8 cellular contexts compared by ENCODE assay signal in genomic region chr20:50153500-50154377, GRCh38. TPM values are rescaled to one million over a fixed set of nuclear protein-coding genes. Genes with fewer than 3 reads are reported as not detected.
DNase-seq lines count a peak whose midpoint lies in the region; ATAC-seq, FAIRE-seq and TF ChIP-seq lines count a peak whose summit lies in the region.

Gene PEDS1, minus strand, starts transcription at chr20:50153723. Its CDS starts 86 bp downstream, at chr20:50153637.

- peak within 1 kb of the TSS; percentile 95 to 99 for H3K27ac ChIP-seq in A549

- no peak for TF ChIP-seq EP300 in A549 (IDR thresholded peaks at IDR 0.05)

- H3K9me3 Mint-ChIP-seq in WTC11, result no peaks in the 10 kb centered on the region

- H3K4me2 ChIP-seq in A549, result peak within 1 kb of the TSS; percentile 99

- ATAC-seq in A549 (peak; percentile 95 to 97), GM18858 (IDR thresholded peaks at IDR 0.05; ENCODE audit: unreplicated experiment) (peak; percentile 78), HG03097 (IDR thresholded peaks at IDR 0.05; ENCODE audit: low FRiP score, unreplicated experiment) (peak; percentile 92), WTC11 (peak; percentile 91)

- peak; percentile 66 for TF ChIP-seq POLR2A in A549 (IDR thresholded peaks at IDR 0.05; ENCODE audit: low read length)

- H3K36me3 Mint-ChIP-seq in WTC11, result 0 out of 2 replicates have a peak, but pooled peaks cover 7% of the 10 kb centered on the region

- peak within 1 kb of the TSS; percentile 83 for H3K4me3 Mint-ChIP-seq in WTC11

- peaks cover 15% of the 10 kb centered on the region for H3K27me3 Mint-ChIP-seq in WTC11 (ENCODE audit: low read depth)

- no peaks in the 10 kb centered on the region for H3K9me3 ChIP-seq in A549

- H3K4me1 Mint-ChIP-seq in WTC11, result peaks cover 41% of the 10 kb centered on the region

- H3K27ac Mint-ChIP-seq in WTC11, result peak within 1 kb of the TSS; percentile 89

- peaks cover 3% of the 10 kb centered on the region for H3K36me3 ChIP-seq in bronchial epithelial cell (ENCODE audit: control insufficient read depth, insufficient read depth, low read length)

- CTCF ChIA-PET in A549 (lab: Yijun Ruan, JAX), result interaction anchor here (0.5 to 9.3 kb wide), 16 partner anchors 9 to 423 kb away, joined by 3 to 161 read pairs (median 4); no protein-coding TSS in a partner anchor
- CTCF ChIA-PET in WTC11 (lab: Charles Lee), result interaction anchor here (0.5 to 3.8 kb wide), 23 partner anchors 10 to 637 kb away, joined by 3 to 89 read pairs (median 9); no protein-coding TSS in a partner anchor

- peaks cover 39% of the 10 kb centered on the region for H3K4me1 ChIP-seq in A549

- DNase-seq in A549 (ENCODE audit: low read depth in 1 of 2, low spot score in 1 of 2), result peak; percentile 87 to 98
- peak; percentile 96 for DNase-seq in NCI-H2227 (lab: John Stamatoyannopoulos, UW; ENCODE audit: unreplicated experiment)
- DNase-seq in WTC11 (ENCODE audit: low spot score), result peak; percentile 88
- DNase-seq in bronchial epithelial cell (ENCODE audit: low read depth), result peak; percentile 77
- DNase-seq in inferior parietal cortex (ENCODE audit: extremely low spot score), result peak; percentile 87
- DNase-seq in stimulated activated CD4-positive, alpha-beta T cell treated with anti-CD3 and anti-CD28 coated beads, Interleukin-12 subunit alpha, Interleukin-12 subunit beta, amount 100 ng/mL, for 24 hours (ENCODE audit: low read depth in 2 of 2), result peak; percentile 70 to 75

- FAIRE-seq in A549 (lab: Jason Lieb, UNC) (no peak), bronchial epithelial cell (lab: Jason Lieb, UNC) (no peak)

- POLR2A ChIA-PET in A549 (lab: Yijun Ruan, JAX) (interaction anchor here (0.6 to 3.0 kb wide), 12 partner anchors 9 to 40 kb away, joined by 3 to 48 read pairs (median 4); no protein-coding TSS in a partner anchor), WTC11 (lab: Charles Lee) (interaction anchor here (0.6 to 2.9 kb wide), 9 partner anchors 10 to 175 kb away, joined by 3 to 15 read pairs (median 4); no protein-coding TSS in a partner anchor)

- TF ChIP-seq RAD21 in A549 (conservative IDR thresholded peaks at IDR 0.05 in 1 of 2, IDR thresholded peaks at IDR 0.05 in 1 of 2), result no peak

- whole genome bisulfite sequencing in A549 (ENCODE audit: missing lambda C conversion rate), result 22% methylated on average over 23 of the region's 99 CpGs

- H3K27me3 ChIP-seq in bronchial epithelial cell (ENCODE audit: control insufficient read depth, insufficient read depth, low read length), result no peaks in the 10 kb centered on the region

- H3K4me3 ChIP-seq in A549 (peak within 1 kb of the TSS; percentile 100), bronchial epithelial cell (ENCODE audit: low read depth, low read length) (peak within 1 kb of the TSS; percentile 88)

- TF ChIP-seq CTCF in A549 (IDR thresholded peaks at IDR 0.05) (no peak), WTC11 (IDR thresholded peaks at IDR 0.05) (no peak), bronchial epithelial cell (IDR thresholded peaks at IDR 0.05; ENCODE audit: insufficient read depth, low read length, severe bottlenecking) (no peak)

TF ChIP-seq in A549, 52 proteins besides CTCF, POLR2A, EP300 and RAD21 (continues in another document):
- TF ChIP-seq PHF8 (IDR thresholded peaks at IDR 0.05; ENCODE audit: borderline replicate concordance, low read depth) (peak; percentile 72; the same call in 1 of the 2 replicates), EHF (CRISPR knock-in tag; IDR thresholded peaks at IDR 0.05) (peak; percentile 55; the same call in 1 of the 2 replicates), MAX (IDR thresholded peaks at IDR 0.05) (peak; percentile 85), CBX8 (IDR thresholded peaks at IDR 0.05) (no peak), TFCP2L1 (CRISPR knock-in tag; IDR thresholded peaks at IDR 0.05) (0 out of 2 replicates have a peak, but pooled peaks have one; percentile 39), POLR2AphosphoS2 (conservative IDR thresholded peaks at IDR 0.05; ENCODE audit: low read length) (no peak), ZFP36 (IDR thresholded peaks at IDR 0.05; ENCODE audit: borderline replicate concordance, partially characterized antibody) (no peak), SMC3 (IDR thresholded peaks at IDR 0.05) (peak; percentile 20; the same call in 1 of the 3 replicates), E2F6 (IDR thresholded peaks at IDR 0.05; ENCODE audit: borderline replicate concordance, low read depth) (peak; percentile 94)
- TF ChIP-seq, protein P1, sequence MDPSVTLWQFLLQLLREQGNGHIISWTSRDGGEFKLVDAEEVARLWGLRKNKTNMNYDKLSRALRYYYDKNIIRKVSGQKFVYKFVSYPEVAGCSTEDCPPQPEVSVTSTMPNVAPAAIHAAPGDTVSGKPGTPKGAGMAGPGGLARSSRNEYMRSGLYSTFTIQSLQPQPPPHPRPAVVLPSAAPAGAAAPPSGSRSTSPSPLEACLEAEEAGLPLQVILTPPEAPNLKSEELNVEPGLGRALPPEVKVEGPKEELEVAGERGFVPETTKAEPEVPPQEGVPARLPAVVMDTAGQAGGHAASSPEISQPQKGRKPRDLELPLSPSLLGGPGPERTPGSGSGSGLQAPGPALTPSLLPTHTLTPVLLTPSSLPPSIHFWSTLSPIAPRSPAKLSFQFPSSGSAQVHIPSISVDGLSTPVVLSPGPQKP (IDR thresholded peaks at IDR 0.05; ENCODE audit: low read depth, low read length), result no peak
- TF ChIP-seq, protein P2, sequence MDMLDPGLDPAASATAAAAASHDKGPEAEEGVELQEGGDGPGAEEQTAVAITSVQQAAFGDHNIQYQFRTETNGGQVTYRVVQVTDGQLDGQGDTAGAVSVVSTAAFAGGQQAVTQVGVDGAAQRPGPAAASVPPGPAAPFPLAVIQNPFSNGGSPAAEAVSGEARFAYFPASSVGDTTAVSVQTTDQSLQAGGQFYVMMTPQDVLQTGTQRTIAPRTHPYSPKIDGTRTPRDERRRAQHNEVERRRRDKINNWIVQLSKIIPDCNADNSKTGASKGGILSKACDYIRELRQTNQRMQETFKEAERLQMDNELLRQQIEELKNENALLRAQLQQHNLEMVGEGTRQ (IDR thresholded peaks at IDR 0.05), result peak; percentile 28; the same call in 1 of the 2 replicates

TF ChIP-seq in WTC11, 78 proteins besides CTCF, POLR2A, EP300 and RAD21 (continues in another document):
- TF ChIP-seq AFF4 (CRISPR knock-in tag; IDR thresholded peaks at IDR 0.05; ENCODE audit: borderline replicate concordance) (no peak), IRF2 (CRISPR knock-in tag; IDR thresholded peaks at IDR 0.05; ENCODE audit: borderline replicate concordance, low read depth) (no peak), ELF4 (CRISPR knock-in tag; IDR thresholded peaks at IDR 0.05; ENCODE audit: low read depth) (0 out of 2 replicates have a peak, but pooled peaks have one; percentile 25), ETV6 (CRISPR knock-in tag; IDR thresholded peaks at IDR 0.05) (peak; percentile 81; the same call in 1 of the 2 replicates), ZBTB21 (CRISPR knock-in tag; IDR thresholded peaks at IDR 0.05; ENCODE audit: borderline replicate concordance) (peak; percentile 68; the same call in 1 of the 2 replicates), ZNF232 (CRISPR knock-in tag; IDR thresholded peaks at IDR 0.05) (peak; percentile 88), EMX1 (CRISPR knock-in tag; IDR thresholded peaks at IDR 0.05) (no peak), GRHL2 (CRISPR knock-in tag; IDR thresholded peaks at IDR 0.05; ENCODE audit: insufficient replicate concordance, severe bottlenecking) (no peak), MYBL2 (CRISPR knock-in tag; IDR thresholded peaks at IDR 0.05) (peak; percentile 86; the same call in 1 of the 2 replicates)
- TF ChIP-seq, protein P3, sequence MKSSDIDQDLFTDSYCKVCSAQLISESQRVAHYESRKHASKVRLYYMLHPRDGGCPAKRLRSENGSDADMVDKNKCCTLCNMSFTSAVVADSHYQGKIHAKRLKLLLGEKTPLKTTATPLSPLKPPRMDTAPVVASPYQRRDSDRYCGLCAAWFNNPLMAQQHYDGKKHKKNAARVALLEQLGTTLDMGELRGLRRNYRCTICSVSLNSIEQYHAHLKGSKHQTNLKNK (CRISPR knock-in tag; IDR thresholded peaks at IDR 0.05), result no peak

RNA-seq across cellular contexts. Expression of gene PEDS1, which starts in this region (rescaled TPM):
- polyA plus RNA-seq in A549 (2011; rRNA removed), result 24.5 and 33.5 TPM in 2 replicates
- 42.2 and 62.3 TPM in 2 replicates for polyA plus RNA-seq in A549 (2012; cell fraction: cytosol; rRNA removed)
- 37.3 and 53.0 TPM in 2 replicates for polyA plus RNA-seq in A549 (2012; cell fraction: nucleus; rRNA removed)
- 23.1 to 26.5 TPM (median 25.8 TPM) in 3 replicates for polyA plus RNA-seq in A549 (2017; fragmentation: RNase III; extraction: RNeasy Plus Mini Kit Qiagen cat#74134 plus additional on column Dnase treatment)
- polyA minus RNA-seq in A549 (2011; rRNA and poly(A)+ RNA removed), result 59.2 and 69.8 TPM in 2 replicates
- total RNA-seq in WTC11 (2021), result 35.0 to 36.7 TPM (median 35.6 TPM) in 3 replicates
- 9.7 and 16.9 TPM in 2 replicates for total RNA-seq in bronchial epithelial cell

Comparison
In these comparisons a context has a peak if more than half of its experiments do, and no peak if none do; other contexts are left out.
1. Peak in every context shown above with its lines: DNase-seq, ATAC-seq, H3K4me3 ChIP-seq and H3K27ac ChIP-seq.